Comparison of ENCODE assay signal across 9 cellular contexts in the genomic region with DNA sequence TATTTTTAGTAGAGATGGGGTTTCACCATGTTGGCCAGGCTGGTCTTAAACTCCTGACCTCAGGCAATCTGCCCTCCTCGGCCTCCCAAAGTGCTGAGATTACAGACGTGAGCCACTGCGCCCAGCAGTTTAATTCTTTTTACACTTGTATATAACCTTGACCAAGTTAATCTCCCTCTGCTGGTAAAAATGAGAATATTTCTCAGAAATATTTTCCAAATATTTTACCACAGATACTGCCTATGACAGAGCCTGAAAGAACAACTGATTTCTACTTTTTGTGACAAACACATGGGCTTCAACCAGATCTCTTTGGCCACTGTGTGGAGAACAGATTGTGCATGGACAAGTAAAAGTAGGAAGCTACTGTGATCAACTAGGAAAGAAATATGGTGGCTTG. TPM values are rescaled to one million over a fixed set of nuclear protein-coding genes. Genes with fewer than 3 reads are reported as not detected.
DNase-seq lines count a peak whose midpoint lies in the region; ATAC-seq and TF ChIP-seq lines count a peak whose summit lies in the region.
"Had no signal": no experiment of that assay in that cellular context is flagged by ENCODE, and none has a peak within 500 bp of the region (broad histone marks: within the 10 kb centered on the region; RNA-seq: fewer than 3 reads in every experiment).

No MANE protein-coding gene starts in this region.

- H3K4me3 ChIP-seq in RWPE2 (ENCODE audit: severe bottlenecking), result no peak overlapping the region

- peaks cover 12% of the 10 kb centered on the region for H3K4me1 Mint-ChIP-seq in type B pancreatic cell (ENCODE audit: unreplicated experiment)

- H3K27ac ChIP-seq in RWPE2 (ENCODE audit: poor library complexity, severe bottlenecking), result no peak overlapping the region

- DNase-seq in Right ventricle myocardium inferior (ENCODE audit: missing footprints) (no peak), cardiac septum (ENCODE audit: low spot score) (no peak), RWPE2 (ENCODE audit: low spot score) (no peak), germinal center (ENCODE audit: low spot score) (peak; percentile 4), type B pancreatic cell (ENCODE audit: extremely low spot score, unreplicated experiment) (no peak), cerebellar nuclear complex (lab: John Stamatoyannopoulos, UW) (no peak), Ammon's horn (ENCODE audit: low spot score) (no peak)

- H3K27me3 Mint-ChIP-seq in type B pancreatic cell, result no peaks in the 10 kb centered on the region
- H3K27me3 Mint-ChIP-seq: dendritic cell treated with granulocyte-macrophage colony-stimulating factor and Interleukin-4, amounts not matched to agents 40 ng/mL and 50 ng/mL, for 4 days had no signal

- H3K4me1 ChIP-seq in RWPE2 (ENCODE audit: insufficient read depth, poor library complexity, severe bottlenecking), result no peaks in the 10 kb centered on the region

- intact Hi-C loops in Right ventricle myocardium inferior (cut with DNase I) (no loop called here), cardiac septum (cut with DNase I) (no loop called here)

- H3K36me3 Mint-ChIP-seq in type B pancreatic cell, result peaks cover 10% of the 10 kb centered on the region

- ATAC-seq in Right ventricle myocardium inferior, result peak; percentile 10
- ATAC-seq in RWPE2 (ENCODE audit: low read depth), result peak; percentile 54; the same call in 1 of the 3 replicates
- no peak for ATAC-seq in GM19351 (IDR thresholded peaks at IDR 0.05; ENCODE audit: unreplicated experiment)

- H3K27ac Mint-ChIP-seq in type B pancreatic cell, result no peak overlapping the region
- H3K27ac Mint-ChIP-seq: dendritic cell treated with granulocyte-macrophage colony-stimulating factor and Interleukin-4, amounts not matched to agents 40 ng/mL and 50 ng/mL, for 4 days had no signal

- no peak overlapping the region for H3K4me3 Mint-ChIP-seq in type B pancreatic cell
- H3K4me3 Mint-ChIP-seq: dendritic cell treated with granulocyte-macrophage colony-stimulating factor and Interleukin-4, amounts not matched to agents 40 ng/mL and 50 ng/mL, for 4 days had no signal

- TF ChIP-seq CTCF in RWPE2 (IDR thresholded peaks at IDR 0.05; ENCODE audit: poor library complexity, severe bottlenecking) (peak; percentile 51), type B pancreatic cell (conservative IDR thresholded peaks at IDR 0.05) (peak; percentile 70)

- H3K36me3 ChIP-seq in RWPE2 (ENCODE audit: low read depth), result no peaks in the 10 kb centered on the region

- peaks cover 4% of the 10 kb centered on the region for H3K9me3 Mint-ChIP-seq in type B pancreatic cell
- H3K9me3 Mint-ChIP-seq: dendritic cell treated with granulocyte-macrophage colony-stimulating factor and Interleukin-4, amounts not matched to agents 40 ng/mL and 50 ng/mL, for 4 days had no signal

- no peaks in the 10 kb centered on the region for H3K27me3 ChIP-seq in RWPE2 (ENCODE audit: insufficient read depth, poor library complexity, severe bottlenecking)

- H3K9me3 ChIP-seq in RWPE2 (ENCODE audit: severe bottlenecking), result no peaks in the 10 kb centered on the region

RNA-seq across cellular contexts. Expression of a gene that starts 21.2 kb away (rescaled TPM):
- total RNA-seq in Right ventricle myocardium inferior, result 56.6 TPM
- 88.2 TPM for total RNA-seq in cardiac septum
- 29.7 and 63.9 TPM in 2 replicates for total RNA-seq in type B pancreatic cell (ENCODE audit: low replicate concordance)
